16 cellular contexts compared by ENCODE assay signal in genomic region chr2:95539836-95540235, GRCh38. TPM values are rescaled to one million over a fixed set of nuclear protein-coding genes. Genes with fewer than 3 reads are reported as not detected.
DNase-seq lines count a peak whose midpoint lies in the region; ATAC-seq and TF ChIP-seq lines count a peak whose summit lies in the region.
"Had no signal": no experiment of that assay in that cellular context is flagged by ENCODE, and none has a peak within 500 bp of the region (broad histone marks: within the 10 kb centered on the region; RNA-seq: fewer than 3 reads in every experiment).

No MANE protein-coding gene starts in this region.

- peaks cover 2% of the 10 kb centered on the region for H3K27me3 Mint-ChIP-seq in activated CD4-positive, alpha-beta T cell treated with anti-CD3 and anti-CD28 coated beads for 36 hours

- POLR2A ChIA-PET in activated CD4-positive, alpha-beta T cell treated with anti-CD3 and anti-CD28 coated beads for 36 hours (lab: Charles Lee): no interaction called here

- intact Hi-C loops in activated CD4-positive, alpha-beta T cell treated with anti-CD3 and anti-CD28 coated beads for 36 hours (cut with DNase I, micrococcal nuclease): loop anchor here (1.0 kb wide), 2 partner anchors 9 to 10 kb away; no protein-coding TSS in a partner anchor
- intact Hi-C loops in heart right ventricle (cut with DNase I): no loop called here

- peak overlapping the region; percentile 69 for H3K27ac Mint-ChIP-seq in activated CD4-positive, alpha-beta T cell treated with anti-CD3 and anti-CD28 coated beads for 36 hours
- H3K27ac Mint-ChIP-seq: immature natural killer cell, mesothelial cell of epicardium had no signal

- no peak overlapping the region for H3K27ac ChIP-seq in heart right ventricle
- H3K27ac ChIP-seq: 22Rv1, SJSA1, upper lobe of right lung had no signal

- TF ChIP-seq CTCF in heart right ventricle (IDR thresholded peaks at IDR 0.05): no peak

- CTCF ChIA-PET in activated CD4-positive, alpha-beta T cell treated with anti-CD3 and anti-CD28 coated beads for 36 hours (lab: Charles Lee): no interaction called here

- no peak overlapping the region for H3K4me3 ChIP-seq in heart right ventricle
- H3K4me3 ChIP-seq: SJSA1, upper lobe of right lung had no signal

- peaks cover 13% of the 10 kb centered on the region for H3K9me3 Mint-ChIP-seq in activated CD4-positive, alpha-beta T cell treated with anti-CD3 and anti-CD28 coated beads for 36 hours (ENCODE audit: low read depth)

- peaks cover 14% of the 10 kb centered on the region for H3K4me1 Mint-ChIP-seq in activated CD4-positive, alpha-beta T cell treated with anti-CD3 and anti-CD28 coated beads for 36 hours
- H3K4me1 Mint-ChIP-seq: immature natural killer cell, mesothelial cell of epicardium had no signal

- H3K4me1 ChIP-seq in heart right ventricle: no peaks in the 10 kb centered on the region
- H3K4me1 ChIP-seq: SJSA1, upper lobe of right lung had no signal

- H3K9me3 ChIP-seq in heart right ventricle: peaks cover 0 to 11% (median 0%) of the 10 kb centered on the region in 11 donors
- H3K9me3 ChIP-seq: SJSA1, upper lobe of right lung had no signal

- no peaks in the 10 kb centered on the region for H3K27me3 ChIP-seq in heart right ventricle
- H3K27me3 ChIP-seq: SJSA1, upper lobe of right lung had no signal

- peaks cover 4% of the 10 kb centered on the region for H3K36me3 Mint-ChIP-seq in activated CD4-positive, alpha-beta T cell treated with anti-CD3 and anti-CD28 coated beads for 36 hours (ENCODE audit: low read depth)
- H3K36me3 Mint-ChIP-seq: mesothelial cell of epicardium had no signal

- peak; percentile 36 for ATAC-seq in activated CD4-positive, alpha-beta T cell treated with anti-CD3 and anti-CD28 coated beads for 36 hours
- ATAC-seq in GM21529 (IDR thresholded peaks at IDR 0.05; ENCODE audit: unreplicated experiment) (peak; percentile 82), HG03378 (IDR thresholded peaks at IDR 0.05; ENCODE audit: unreplicated experiment) (peak; percentile 86), heart right ventricle (no peak)
- ATAC-seq: upper lobe of right lung had no signal

- H3K4me3 Mint-ChIP-seq in activated CD4-positive, alpha-beta T cell treated with anti-CD3 and anti-CD28 coated beads for 36 hours: no peak overlapping the region
- H3K4me3 Mint-ChIP-seq: immature natural killer cell, mesothelial cell of epicardium had no signal

- no peaks in the 10 kb centered on the region for H3K36me3 ChIP-seq in heart right ventricle
- H3K36me3 ChIP-seq: SJSA1, upper lobe of right lung had no signal

- 71 to 73% methylated on average over 2 of the region's 2 CpGs for WGBS in heart right ventricle, 2 donors

- DNase-seq in activated CD4-positive, alpha-beta T cell treated with anti-CD3 and anti-CD28 coated beads for 36 hours: no peak
- no peak for DNase-seq in activated CD4-positive, alpha-beta T cell treated with anti-CD3 and anti-CD28 coated beads, Interleukin-2, amount 50 U/mL, for 1 hour
- DNase-seq in midbrain (lab: John Stamatoyannopoulos, UW) (peak; percentile 4), NCI-H1417 treated with DMSO at 0.1 percent for 48 hours (lab: John Stamatoyannopoulos, UW) (no peak), DMS 273 treated with DMSO at 0.1 percent for 48 hours (lab: John Stamatoyannopoulos, UW) (no peak), heart right ventricle (no peak)
- DNase-seq: aorta, immature natural killer cell, NCI-H1092 treated with DMSO at 0.1 percent for 48 hours, upper lobe of right lung had no signal

RNA-seq across cellular contexts. Expression of gene TRIM43, which starts 52.0 kb away (rescaled TPM):
- total RNA-seq in activated CD4-positive, alpha-beta T cell treated with anti-CD3 and anti-CD28 coated beads for 36 hours: not detected
- not detected for total RNA-seq in heart right ventricle
- not detected for polyA plus RNA-seq in heart right ventricle
- total RNA-seq: aorta, mesothelial cell of epicardium, osteocyte, SJSA1, upper lobe of right lung had no signal
- polyA plus RNA-seq: aorta, immature natural killer cell had no signal

RNA-seq across cellular contexts. Expression of gene TRIM43B, which starts 55.3 kb away (rescaled TPM):
- not detected for total RNA-seq in activated CD4-positive, alpha-beta T cell treated with anti-CD3 and anti-CD28 coated beads for 36 hours
- total RNA-seq in heart right ventricle: not detected
- polyA plus RNA-seq in heart right ventricle: not detected
- total RNA-seq: aorta, mesothelial cell of epicardium, osteocyte, SJSA1, upper lobe of right lung had no signal
- polyA plus RNA-seq: aorta, immature natural killer cell had no signal

Comparison
In these comparisons a context has a peak if more than half of its experiments do, and no peak if none do; other contexts are left out.
1. ATAC-seq: peak in activated CD4-positive, alpha-beta T cell treated with anti-CD3 and anti-CD28 coated beads for 36 hours (single experiment), GM21529 (single experiment) and HG03378 (single experiment); none in heart right ventricle (0 of 8).
2. intact Hi-C loops: an anchor here in activated CD4-positive, alpha-beta T cell treated with anti-CD3 and anti-CD28 coated beads for 36 hours (1.0 kb wide); none called in heart right ventricle.